In genomic region chr2:183868153-183868552, GRCh38 we compare ENCODE assay signal across 22 cellular contexts.
DNase-seq lines count a peak whose midpoint lies in the region; ATAC-seq and TF ChIP-seq lines count a peak whose summit lies in the region.
"Had no signal": no experiment of that assay in that cellular context is flagged by ENCODE, and none has a peak within 500 bp of the region (broad histone marks: within the 10 kb centered on the region; RNA-seq: fewer than 3 reads in every experiment).

No MANE protein-coding gene starts in this region.

- no peak for TF ChIP-seq CTCF in LNCaP clone FGC (IDR thresholded peaks at IDR 0.05; ENCODE audit: control insufficient read depth, extremely low read depth, insufficient read depth)
- TF ChIP-seq CTCF in foreskin keratinocyte (conservative IDR thresholded peaks at IDR 0.05): no peak
- no peak for TF ChIP-seq CTCF in CD4-positive, alpha-beta T cell (IDR thresholded peaks at IDR 0.05)

- peak; percentile 10 for DNase-seq in G401 (ENCODE audit: low spot score)
- peak; percentile 43 for DNase-seq in LNCaP clone FGC (ENCODE audit: low read depth)
- DNase-seq in SK-N-MC (ENCODE audit: low read depth, low spot score): no peak
- peak; percentile 11 to 39 for DNase-seq in foreskin keratinocyte
- DNase-seq in activated naive CD4-positive, alpha-beta T cell treated with anti-CD3 and anti-CD28 coated beads, Interleukin-2, amount 50 U/mL, for 16 hours: no peak
- DNase-seq in activated naive CD4-positive, alpha-beta T cell treated with anti-CD3 and anti-CD28 coated beads, Interleukin-2, amount 50 U/mL, for 72 hours (ENCODE audit: low spot score in 2 of 2): no peak
- DNase-seq in posterior vena cava (ENCODE audit: low spot score): no peak
- no peak for DNase-seq in CD4-positive, alpha-beta T cell
- DNase-seq: activated CD4-positive, alpha-beta T cell treated with anti-CD3 and anti-CD28 coated beads, Interleukin-2, amount 50 U/mL, for 48 hours; activated T-cell treated with anti-CD3 and anti-CD28 coated beads, Interleukin-2, amount 50 U/mL, for 24 hours; cerebellar nuclear complex; DMS79; effector memory CD8-positive, alpha-beta T cell; hypothalamus; left colon; NCI-H1694 treated with DMSO at 0.1 percent for 48 hours; NCI-H748 treated with DMSO at 0.1 percent for 48 hours; stimulated activated naive CD8-positive, alpha-beta T cell treated with anti-CD3 and anti-CD28 coated beads, Interleukin-15, Interleukin-2, amounts not matched to agents 100 U/mL and 50 U/mL, for 24 hours had no signal

- H3K4me3 ChIP-seq in LNCaP clone FGC (ENCODE audit: low read depth, low read length) (no peak overlapping the region), SK-N-MC (peak overlapping the region; percentile 20; the same call in 1 of the 2 replicates)
- H3K4me3 ChIP-seq: BLaER1, right atrium auricular region had no signal

- H3K4me1 Mint-ChIP-seq in CD4-positive, alpha-beta T cell (ENCODE audit: low read depth): no peaks in the 10 kb centered on the region

- H3K9me3 Mint-ChIP-seq in activated naive CD4-positive, alpha-beta T cell treated with anti-CD3 and anti-CD28 coated beads, Interleukin-2, amount 50 U/mL, for 72 hours: peaks cover 0 to 12% of the 10 kb centered on the region in 2 donors
- H3K9me3 Mint-ChIP-seq in CD4-positive, alpha-beta T cell: peaks cover 5% of the 10 kb centered on the region
- H3K9me3 Mint-ChIP-seq: type B pancreatic cell had no signal

- intact Hi-C loops in posterior vena cava (cut with DNase I): no loop called here
- intact Hi-C loops in CD4-positive, alpha-beta T cell (cut with DNase I, micrococcal nuclease): no loop called here

- POLR2A ChIA-PET in CD4-positive, alpha-beta T cell (lab: Charles Lee): no interaction called here

- in situ Hi-C loops in G401 (cut with HindIII; ENCODE audit: low sequenced_read_pairs): no loop called here

- ATAC-seq in foreskin keratinocyte: peak; percentile 6
- no peak for ATAC-seq in activated naive CD4-positive, alpha-beta T cell treated with anti-CD3 and anti-CD28 coated beads, Interleukin-2, amount 50 U/mL, for 72 hours
- no peak for ATAC-seq in CD4-positive, alpha-beta T cell (ENCODE audit: poor library complexity)
- ATAC-seq: effector memory CD8-positive, alpha-beta T cell; left colon; stimulated activated naive CD8-positive, alpha-beta T cell treated with anti-CD3 and anti-CD28 coated beads, Interleukin-15, Interleukin-2, amounts not matched to agents 100 U/mL and 50 U/mL, for 24 hours had no signal

- H3K9ac ChIP-seq in SK-N-MC (ENCODE audit: insufficient read length): no peak overlapping the region
- H3K9ac ChIP-seq: BLaER1 had no signal

- no peaks in the 10 kb centered on the region for H3K36me3 ChIP-seq in SK-N-MC (ENCODE audit: insufficient read depth, low read length)
- H3K36me3 ChIP-seq: BLaER1, neutrophil, right atrium auricular region had no signal

- no peaks in the 10 kb centered on the region for H3K9me3 ChIP-seq in SK-N-MC (ENCODE audit: low read depth, low read length)
- no peaks in the 10 kb centered on the region for H3K9me3 ChIP-seq in CD4-positive, alpha-beta T cell (ENCODE audit: control insufficient read depth, low read length)
- H3K9me3 ChIP-seq: BLaER1, neutrophil, right atrium auricular region had no signal

- H3K4me1 ChIP-seq in foreskin keratinocyte: peaks cover 4% of the 10 kb centered on the region
- H3K4me1 ChIP-seq: BLaER1, right atrium auricular region had no signal

- H3K36me3 Mint-ChIP-seq in activated naive CD4-positive, alpha-beta T cell treated with anti-CD3 and anti-CD28 coated beads, Interleukin-2, amount 50 U/mL, for 72 hours: no peaks in the 10 kb centered on the region
- no peaks in the 10 kb centered on the region for H3K36me3 Mint-ChIP-seq in CD4-positive, alpha-beta T cell (ENCODE audit: low read depth)
- H3K36me3 Mint-ChIP-seq: type B pancreatic cell had no signal

- no peaks in the 10 kb centered on the region for H3K27me3 ChIP-seq in foreskin keratinocyte
- H3K27me3 ChIP-seq in CD4-positive, alpha-beta T cell (ENCODE audit: control insufficient read depth, insufficient read depth, low read length): no peaks in the 10 kb centered on the region
- H3K27me3 ChIP-seq: BLaER1, neutrophil, right atrium auricular region had no signal

- CTCF ChIA-PET in CD4-positive, alpha-beta T cell (lab: Charles Lee): no interaction called here

- no peaks in the 10 kb centered on the region for H3K27me3 Mint-ChIP-seq in CD4-positive, alpha-beta T cell
- H3K27me3 Mint-ChIP-seq: activated T-cell treated with anti-CD3 and anti-CD28 coated beads, Interleukin-2, amount 50 U/mL, for 24 hours; effector memory CD8-positive, alpha-beta T cell; type B pancreatic cell had no signal

- no peak overlapping the region for H3K27ac Mint-ChIP-seq in activated naive CD4-positive, alpha-beta T cell treated with anti-CD3 and anti-CD28 coated beads, Interleukin-2, amount 50 U/mL, for 72 hours
- H3K27ac Mint-ChIP-seq in CD4-positive, alpha-beta T cell: no peak overlapping the region
- H3K27ac Mint-ChIP-seq: activated T-cell treated with anti-CD3 and anti-CD28 coated beads, Interleukin-2, amount 50 U/mL, for 24 hours; effector memory CD8-positive, alpha-beta T cell; type B pancreatic cell had no signal

- no peak overlapping the region for H3K27ac ChIP-seq in SK-N-MC
- H3K27ac ChIP-seq in foreskin keratinocyte: no peak overlapping the region
- no peak overlapping the region for H3K27ac ChIP-seq in CD4-positive, alpha-beta T cell (ENCODE audit: low read depth, low read length)
- H3K27ac ChIP-seq: BLaER1, neutrophil, right atrium auricular region had no signal

- H3K4me3 Mint-ChIP-seq in CD4-positive, alpha-beta T cell: no peak overlapping the region
- H3K4me3 Mint-ChIP-seq: activated T-cell treated with anti-CD3 and anti-CD28 coated beads, Interleukin-2, amount 50 U/mL, for 24 hours; effector memory CD8-positive, alpha-beta T cell; type B pancreatic cell had no signal

Comparison
In these comparisons a context has a peak if more than half of its experiments do, and no peak if none do; other contexts are left out.
1. DNase-seq: peak in G401 (single experiment), LNCaP clone FGC (single experiment) and foreskin keratinocyte (2 of 2); none in SK-N-MC (single experiment), activated naive CD4-positive, alpha-beta T cell treated with anti-CD3 and anti-CD28 coated beads, Interleukin-2, amount 50 U/mL, for 16 hours (single experiment), activated naive CD4-positive, alpha-beta T cell treated with anti-CD3 and anti-CD28 coated beads, Interleukin-2, amount 50 U/mL, for 72 hours (0 of 2), posterior vena cava (single experiment) and CD4-positive, alpha-beta T cell (0 of 10).